In the genomic region with DNA sequence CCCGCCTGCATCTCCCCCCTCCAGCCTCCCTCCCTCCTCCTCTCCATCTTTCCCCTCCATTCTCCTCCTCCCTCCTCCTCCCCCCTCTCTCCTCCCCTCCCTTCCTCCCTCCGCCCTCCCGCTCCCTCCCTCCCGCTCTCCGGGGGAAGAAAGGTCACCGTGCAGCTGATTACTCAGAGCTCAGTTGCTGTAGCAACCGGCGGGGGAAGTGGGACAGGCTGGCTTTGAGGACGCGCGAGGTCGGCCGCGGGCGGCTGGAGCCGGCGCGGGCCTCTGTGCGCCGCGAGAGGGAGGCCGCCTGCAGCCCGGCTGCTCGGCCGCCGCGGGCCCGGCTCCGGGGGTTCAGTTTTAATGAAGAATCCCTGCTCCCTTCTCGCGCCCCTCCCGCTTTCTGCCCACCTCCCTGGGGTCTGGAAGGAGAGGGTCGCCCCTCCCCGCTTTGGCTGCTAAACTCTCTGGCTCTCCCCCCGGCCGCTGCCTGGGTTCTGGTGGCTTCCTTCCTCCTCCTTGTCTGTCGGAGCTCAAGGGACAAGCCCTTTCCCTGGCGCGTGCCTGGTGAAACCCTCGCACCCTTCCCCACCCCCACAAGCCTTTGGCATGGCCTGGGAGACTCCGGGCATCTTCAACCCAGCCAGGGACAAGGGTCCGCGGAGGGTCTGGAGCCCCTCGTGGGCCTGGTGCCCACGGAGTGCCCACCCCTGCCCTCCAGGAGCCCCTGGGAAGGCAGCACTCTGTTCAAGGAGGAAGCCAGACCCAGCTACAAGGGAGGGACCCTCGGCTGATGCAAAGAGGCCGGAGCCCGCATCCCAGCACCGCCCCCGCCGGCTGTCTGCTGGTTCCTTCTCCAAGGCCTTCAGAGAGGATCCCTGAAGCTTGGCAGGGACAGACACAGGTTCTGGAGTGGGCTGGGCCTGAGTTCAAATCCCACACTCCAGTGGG, we compare ENCODE assay signal across 1 cellular context.
TF ChIP-seq lines count a peak whose summit lies in the region.

No MANE protein-coding gene starts in this region.

TF ChIP-seq in K562, 482 proteins besides CTCF, POLR2A, EP300 and RAD21 (continued from another document and continues in another):
- TF ChIP-seq, protein P1, sequence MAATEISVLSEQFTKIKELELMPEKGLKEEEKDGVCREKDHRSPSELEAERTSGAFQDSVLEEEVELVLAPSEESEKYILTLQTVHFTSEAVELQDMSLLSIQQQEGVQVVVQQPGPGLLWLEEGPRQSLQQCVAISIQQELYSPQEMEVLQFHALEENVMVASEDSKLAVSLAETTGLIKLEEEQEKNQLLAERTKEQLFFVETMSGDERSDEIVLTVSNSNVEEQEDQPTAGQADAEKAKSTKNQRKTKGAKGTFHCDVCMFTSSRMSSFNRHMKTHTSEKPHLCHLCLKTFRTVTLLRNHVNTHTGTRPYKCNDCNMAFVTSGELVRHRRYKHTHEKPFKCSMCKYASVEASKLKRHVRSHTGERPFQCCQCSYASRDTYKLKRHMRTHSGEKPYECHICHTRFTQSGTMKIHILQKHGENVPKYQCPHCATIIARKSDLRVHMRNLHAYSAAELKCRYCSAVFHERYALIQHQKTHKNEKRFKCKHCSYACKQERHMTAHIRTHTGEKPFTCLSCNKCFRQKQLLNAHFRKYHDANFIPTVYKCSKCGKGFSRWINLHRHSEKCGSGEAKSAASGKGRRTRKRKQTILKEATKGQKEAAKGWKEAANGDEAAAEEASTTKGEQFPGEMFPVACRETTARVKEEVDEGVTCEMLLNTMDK (IDR thresholded peaks at IDR 0.05; ENCODE audit: borderline replicate concordance, insufficient read depth, low read depth, low read length, poor library complexity, severe bottlenecking), result peak; percentile 15
- peak; percentile 86 for TF ChIP-seq RBFOX2 (IDR thresholded peaks at IDR 0.05; ENCODE audit: low read depth, low read length)
- TF ChIP-seq NEUROD1 (IDR thresholded peaks at IDR 0.05; ENCODE audit: borderline replicate concordance, low read depth, low read length, partially characterized antibody), result peak; percentile 88
- 0 out of 2 replicates have a peak, but pooled peaks have one; percentile 23 for TF ChIP-seq TSHZ1 (CRISPR knock-in tag; IDR thresholded peaks at IDR 0.05)
- TF ChIP-seq GTF2E2 (tag; IDR thresholded peaks at IDR 0.05), result peak; percentile 94
- TF ChIP-seq ZNF583 (CRISPR knock-in tag; IDR thresholded peaks at IDR 0.05), result peak; percentile 63; the same call in 1 of the 2 replicates
- TF ChIP-seq BRD4 (IDR thresholded peaks at IDR 0.05), result peak; percentile 77; the same call in 1 of the 2 replicates
- TF ChIP-seq CTBP1 (IDR thresholded peaks at IDR 0.05; ENCODE audit: borderline replicate concordance), result peak; percentile 48; the same call in 1 of the 2 replicates
- TF ChIP-seq NR2C1 (IDR thresholded peaks at IDR 0.05), result peak; percentile 79
- peak; percentile 73 for TF ChIP-seq NR2C1 (tag; IDR thresholded peaks at IDR 0.05)
- TF ChIP-seq, protein P2, sequence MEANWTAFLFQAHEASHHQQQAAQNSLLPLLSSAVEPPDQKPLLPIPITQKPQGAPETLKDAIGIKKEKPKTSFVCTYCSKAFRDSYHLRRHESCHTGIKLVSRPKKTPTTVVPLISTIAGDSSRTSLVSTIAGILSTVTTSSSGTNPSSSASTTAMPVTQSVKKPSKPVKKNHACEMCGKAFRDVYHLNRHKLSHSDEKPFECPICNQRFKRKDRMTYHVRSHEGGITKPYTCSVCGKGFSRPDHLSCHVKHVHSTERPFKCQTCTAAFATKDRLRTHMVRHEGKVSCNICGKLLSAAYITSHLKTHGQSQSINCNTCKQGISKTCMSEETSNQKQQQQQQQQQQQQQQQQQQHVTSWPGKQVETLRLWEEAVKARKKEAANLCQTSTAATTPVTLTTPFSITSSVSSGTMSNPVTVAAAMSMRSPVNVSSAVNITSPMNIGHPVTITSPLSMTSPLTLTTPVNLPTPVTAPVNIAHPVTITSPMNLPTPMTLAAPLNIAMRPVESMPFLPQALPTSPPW (CRISPR knock-in tag; IDR thresholded peaks at IDR 0.05), result peak; percentile 99
- TF ChIP-seq HCFC1 (IDR thresholded peaks at IDR 0.05; ENCODE audit: low read depth, low read length), result no peak
- TF ChIP-seq, protein P3, sequence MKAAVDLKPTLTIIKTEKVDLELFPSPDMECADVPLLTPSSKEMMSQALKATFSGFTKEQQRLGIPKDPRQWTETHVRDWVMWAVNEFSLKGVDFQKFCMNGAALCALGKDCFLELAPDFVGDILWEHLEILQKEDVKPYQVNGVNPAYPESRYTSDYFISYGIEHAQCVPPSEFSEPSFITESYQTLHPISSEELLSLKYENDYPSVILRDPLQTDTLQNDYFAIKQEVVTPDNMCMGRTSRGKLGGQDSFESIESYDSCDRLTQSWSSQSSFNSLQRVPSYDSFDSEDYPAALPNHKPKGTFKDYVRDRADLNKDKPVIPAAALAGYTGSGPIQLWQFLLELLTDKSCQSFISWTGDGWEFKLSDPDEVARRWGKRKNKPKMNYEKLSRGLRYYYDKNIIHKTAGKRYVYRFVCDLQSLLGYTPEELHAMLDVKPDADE (conservative IDR thresholded peaks at IDR 0.05; ENCODE audit: control insufficient read depth, low read depth, low read length), result peak; percentile 46; the same call in 1 of the 2 replicates
- TF ChIP-seq BRCA1 (IDR thresholded peaks at IDR 0.05), result no peak
- no peak for TF ChIP-seq BRCA1 (CRISPR knock-in tag; IDR thresholded peaks at IDR 0.05)
- peak; percentile 69 for TF ChIP-seq LEF1 (IDR thresholded peaks at IDR 0.05)
- TF ChIP-seq CREB3L1 (IDR thresholded peaks at IDR 0.05; ENCODE audit: borderline replicate concordance, low read depth), result 0 out of 2 replicates have a peak, but pooled peaks have one; percentile 37
- peak; percentile 49; the same call in 1 of the 2 replicates for TF ChIP-seq ZNF23 (CRISPR knock-in tag; IDR thresholded peaks at IDR 0.05)
- no peak for TF ChIP-seq ILK (tag; IDR thresholded peaks at IDR 0.05; ENCODE audit: borderline replicate concordance, low read depth)
- TF ChIP-seq, protein P4, sequence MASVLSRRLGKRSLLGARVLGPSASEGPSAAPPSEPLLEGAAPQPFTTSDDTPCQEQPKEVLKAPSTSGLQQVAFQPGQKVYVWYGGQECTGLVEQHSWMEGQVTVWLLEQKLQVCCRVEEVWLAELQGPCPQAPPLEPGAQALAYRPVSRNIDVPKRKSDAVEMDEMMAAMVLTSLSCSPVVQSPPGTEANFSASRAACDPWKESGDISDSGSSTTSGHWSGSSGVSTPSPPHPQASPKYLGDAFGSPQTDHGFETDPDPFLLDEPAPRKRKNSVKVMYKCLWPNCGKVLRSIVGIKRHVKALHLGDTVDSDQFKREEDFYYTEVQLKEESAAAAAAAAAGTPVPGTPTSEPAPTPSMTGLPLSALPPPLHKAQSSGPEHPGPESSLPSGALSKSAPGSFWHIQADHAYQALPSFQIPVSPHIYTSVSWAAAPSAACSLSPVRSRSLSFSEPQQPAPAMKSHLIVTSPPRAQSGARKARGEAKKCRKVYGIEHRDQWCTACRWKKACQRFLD (CRISPR knock-in tag; IDR thresholded peaks at IDR 0.05), result peak; percentile 85
- TF ChIP-seq STAT5A (IDR thresholded peaks at IDR 0.05; ENCODE audit: borderline replicate concordance, low read length), result no peak
- peak; percentile 48 for TF ChIP-seq CBFA2T3 (IDR thresholded peaks at IDR 0.05)
- peak; percentile 50; the same call in 1 of the 2 replicates for TF ChIP-seq ZBTB7A (IDR thresholded peaks at IDR 0.05; ENCODE audit: borderline replicate concordance, control insufficient read depth, low read depth, low read length)
- TF ChIP-seq FOXJ2 (tag; IDR thresholded peaks at IDR 0.05), result peak; percentile 95
- no peak for TF ChIP-seq RFX5 (IDR thresholded peaks at IDR 0.05; ENCODE audit: low read depth, low read length)
- no peak for TF ChIP-seq RBM34 (IDR thresholded peaks at IDR 0.05; ENCODE audit: borderline replicate concordance, insufficient read depth, low read length)
- TF ChIP-seq ZSCAN32 (CRISPR knock-in tag; IDR thresholded peaks at IDR 0.05), result peak; percentile 6; the same call in 1 of the 2 replicates
- TF ChIP-seq GABPB2 (CRISPR knock-in tag; conservative IDR thresholded peaks at IDR 0.05), result no peak
- peak; percentile 86; the same call in 1 of the 2 replicates for TF ChIP-seq ZC3H4 (CRISPR knock-in tag; IDR thresholded peaks at IDR 0.05; ENCODE audit: borderline replicate concordance)
- TF ChIP-seq, protein P5, sequence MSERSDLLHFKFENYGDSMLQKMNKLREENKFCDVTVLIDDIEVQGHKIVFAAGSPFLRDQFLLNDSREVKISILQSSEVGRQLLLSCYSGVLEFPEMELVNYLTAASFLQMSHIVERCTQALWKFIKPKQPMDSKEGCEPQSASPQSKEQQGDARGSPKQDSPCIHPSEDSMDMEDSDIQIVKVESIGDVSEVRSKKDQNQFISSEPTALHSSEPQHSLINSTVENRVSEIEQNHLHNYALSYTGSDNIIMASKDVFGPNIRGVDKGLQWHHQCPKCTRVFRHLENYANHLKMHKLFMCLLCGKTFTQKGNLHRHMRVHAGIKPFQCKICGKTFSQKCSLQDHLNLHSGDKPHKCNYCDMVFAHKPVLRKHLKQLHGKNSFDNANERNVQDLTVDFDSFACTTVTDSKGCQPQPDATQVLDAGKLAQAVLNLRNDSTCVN (CRISPR knock-in tag; IDR thresholded peaks at IDR 0.05), result 0 out of 2 replicates have a peak, but pooled peaks have one; percentile 54
- peak; percentile 24 for TF ChIP-seq HNRNPLL (IDR thresholded peaks at IDR 0.05; ENCODE audit: low read depth, low read length, poor library complexity, severe bottlenecking)
- TF ChIP-seq ZNF75A (CRISPR knock-in tag; IDR thresholded peaks at IDR 0.05), result no peak
- peak; percentile 93 for TF ChIP-seq HMGN3 (IDR thresholded peaks at IDR 0.05; ENCODE audit: borderline replicate concordance, extremely low read depth, insufficient read length, low read depth, low read length)
- TF ChIP-seq ZFP30 (CRISPR knock-in tag; IDR thresholded peaks at IDR 0.05; ENCODE audit: borderline replicate concordance), result no peak
- no peak for TF ChIP-seq ZNF239 (CRISPR knock-in tag; IDR thresholded peaks at IDR 0.05)
- TF ChIP-seq, protein P6, sequence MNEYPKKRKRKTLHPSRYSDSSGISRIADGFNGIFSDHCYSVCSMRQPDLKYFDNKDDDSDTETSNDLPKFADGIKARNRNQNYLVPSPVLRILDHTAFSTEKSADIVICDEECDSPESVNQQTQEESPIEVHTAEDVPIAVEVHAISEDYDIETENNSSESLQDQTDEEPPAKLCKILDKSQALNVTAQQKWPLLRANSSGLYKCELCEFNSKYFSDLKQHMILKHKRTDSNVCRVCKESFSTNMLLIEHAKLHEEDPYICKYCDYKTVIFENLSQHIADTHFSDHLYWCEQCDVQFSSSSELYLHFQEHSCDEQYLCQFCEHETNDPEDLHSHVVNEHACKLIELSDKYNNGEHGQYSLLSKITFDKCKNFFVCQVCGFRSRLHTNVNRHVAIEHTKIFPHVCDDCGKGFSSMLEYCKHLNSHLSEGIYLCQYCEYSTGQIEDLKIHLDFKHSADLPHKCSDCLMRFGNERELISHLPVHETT (CRISPR knock-in tag; conservative IDR thresholded peaks at IDR 0.05 in 1 of 2, IDR thresholded peaks at IDR 0.05 in 1 of 2), result peak in 1 of 2 experiments; percentile 60; a peak in 1 of 4 replicates
- TF ChIP-seq, protein P7, sequence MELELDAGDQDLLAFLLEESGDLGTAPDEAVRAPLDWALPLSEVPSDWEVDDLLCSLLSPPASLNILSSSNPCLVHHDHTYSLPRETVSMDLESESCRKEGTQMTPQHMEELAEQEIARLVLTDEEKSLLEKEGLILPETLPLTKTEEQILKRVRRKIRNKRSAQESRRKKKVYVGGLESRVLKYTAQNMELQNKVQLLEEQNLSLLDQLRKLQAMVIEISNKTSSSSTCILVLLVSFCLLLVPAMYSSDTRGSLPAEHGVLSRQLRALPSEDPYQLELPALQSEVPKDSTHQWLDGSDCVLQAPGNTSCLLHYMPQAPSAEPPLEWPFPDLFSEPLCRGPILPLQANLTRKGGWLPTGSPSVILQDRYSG (tag; conservative IDR thresholded peaks at IDR 0.05; ENCODE audit: low read depth), result 0 out of 2 replicates have a peak, but pooled peaks have one; percentile 33
- TF ChIP-seq NR4A1 (CRISPR knock-in tag; IDR thresholded peaks at IDR 0.05), result 0 out of 2 replicates have a peak, but pooled peaks have one; percentile 16
- peak; percentile 72; the same call in 1 of the 2 replicates for TF ChIP-seq NR4A1 (tag; IDR thresholded peaks at IDR 0.05)
- TF ChIP-seq KDM2B (CRISPR knock-in tag; IDR thresholded peaks at IDR 0.05), result no peak
- TF ChIP-seq ETS2 (tag; IDR thresholded peaks at IDR 0.05; ENCODE audit: borderline replicate concordance, poor library complexity, severe bottlenecking), result no peak
- TF ChIP-seq KAT2B (IDR thresholded peaks at IDR 0.05; ENCODE audit: low read depth, low read length), result peak; percentile 42
- TF ChIP-seq, protein P8, sequence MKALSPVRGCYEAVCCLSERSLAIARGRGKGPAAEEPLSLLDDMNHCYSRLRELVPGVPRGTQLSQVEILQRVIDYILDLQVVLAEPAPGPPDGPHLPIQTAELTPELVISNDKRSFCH (CRISPR knock-in tag; IDR thresholded peaks at IDR 0.05), result no peak
- TF ChIP-seq, protein P8 (tag; IDR thresholded peaks at IDR 0.05), result peak; percentile 88
- TF ChIP-seq ERF (CRISPR knock-in tag; IDR thresholded peaks at IDR 0.05), result 0 out of 2 replicates have a peak, but pooled peaks have one; percentile 17
